ENCODE assay signal across 15 cellular contexts in the genomic region with DNA sequence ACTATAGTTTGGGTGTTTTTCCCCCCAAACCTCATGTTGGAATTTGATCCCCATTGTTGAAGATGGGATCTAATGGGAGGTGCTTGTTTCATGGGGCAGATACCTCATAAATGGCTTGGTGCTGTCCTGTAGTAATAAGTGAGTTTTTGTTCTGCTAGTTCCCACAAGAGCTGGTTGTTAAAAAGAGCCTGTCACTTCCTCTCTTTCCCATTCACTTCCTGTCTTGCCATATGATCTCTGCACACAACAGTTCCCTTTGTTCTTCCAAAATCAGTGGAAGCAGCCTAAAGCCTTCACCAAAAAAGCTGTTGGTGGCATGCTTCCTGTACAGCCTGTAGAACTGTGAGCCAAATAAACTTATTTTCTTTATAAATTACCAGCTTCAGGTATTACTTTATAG.
"Had no signal": no experiment of that assay in that cellular context is flagged by ENCODE, and none has a peak within 500 bp of the region (broad histone marks: within the 10 kb centered on the region; RNA-seq: fewer than 3 reads in every experiment).

No MANE protein-coding gene starts in this region.

- H3K4me1 ChIP-seq: parathyroid adenoma, right lobe of liver, testis, upper lobe of left lung had no signal

- H3K27ac ChIP-seq: parathyroid adenoma, right lobe of liver, testis, upper lobe of left lung had no signal

- H3K9me3 ChIP-seq: right lobe of liver, testis had no signal

- H3K36me3 ChIP-seq: right lobe of liver, upper lobe of left lung had no signal

- H3K4me3 ChIP-seq: right lobe of liver, smooth muscle cell, testis, upper lobe of left lung had no signal

- DNase-seq: activated CD4-positive, alpha-beta T cell treated with anti-CD3 and anti-CD28 coated beads for 36 hours; activated CD4-positive, alpha-beta T cell treated with anti-CD3 and anti-CD28 coated beads, Interleukin-2, amount 50 U/mL, for 48 hours; activated gamma-delta T cell; cerebellar nuclear complex; cortex of kidney; effector CD4-positive, alpha-beta T cell; hippocampal formation; left cardiac atrium; mesendoderm; right lobe of liver; stimulated activated CD4-positive, alpha-beta T cell treated with anti-CD3 and anti-CD28 coated beads, Interleukin-4, amount 100 ng/mL, for 24 hours; testis; upper lobe of left lung had no signal

- H3K27me3 ChIP-seq: right lobe of liver, testis, upper lobe of left lung had no signal
